Comparison of ENCODE assay signal across 21 cellular contexts in genomic region chr15:43169888-43170287, GRCh38. TPM values are rescaled to one million over a fixed set of nuclear protein-coding genes. Genes with fewer than 3 reads are reported as not detected.
DNase-seq lines count a peak whose midpoint lies in the region; ATAC-seq, FAIRE-seq and TF ChIP-seq lines count a peak whose summit lies in the region.
"Had no signal": no experiment of that assay in that cellular context is flagged by ENCODE, and none has a peak within 500 bp of the region (broad histone marks: within the 10 kb centered on the region; RNA-seq: fewer than 3 reads in every experiment).

No MANE protein-coding gene starts in this region.

- H2AK5ac ChIP-seq in trophoblast cell (ENCODE audit: low read length), result no peak overlapping the region

- TF ChIP-seq CTCF in K562 (IDR thresholded peaks at IDR 0.05 in 2 of 3, conservative IDR thresholded peaks at IDR 0.05 in 1 of 3; ENCODE audit: insufficient read depth in 2 of 3, low read depth in 1 of 3, low read length in 3 of 3), result no peak

- POLR2A ChIA-PET in K562 (lab: Yijun Ruan, JAX), result interaction anchor here (1.0 to 1.9 kb wide), 2 partner anchors 15 kb away, joined by 4 to 6 read pairs; partner anchors contain the start of gene CCNDBP1

- H3K27ac ChIP-seq in K562 (ENCODE audit: extremely low read depth, low read depth, low read length) (no peak overlapping the region), trophoblast cell (ENCODE audit: low read depth, low read length) (peak overlapping the region; percentile 56)
- H3K27ac ChIP-seq: RWPE1 had no signal

- no peak overlapping the region for H2BK12ac ChIP-seq in trophoblast cell (ENCODE audit: low read length)

- no peaks in the 10 kb centered on the region for H3K9me1 ChIP-seq in K562 (ENCODE audit: control insufficient read depth, insufficient read depth, low read length)

- peak; percentile 60 for FAIRE-seq in K562 (lab: Jason Lieb, UNC)

- no peak overlapping the region for H2BK120ac ChIP-seq in trophoblast cell (ENCODE audit: insufficient read depth, low read length, poor library complexity)

- H4K8ac ChIP-seq in trophoblast cell (ENCODE audit: low read depth, low read length), result no peak overlapping the region

- H4K91ac ChIP-seq in trophoblast cell (ENCODE audit: low read depth, low read length), result no peak overlapping the region

- peak; percentile 61 for TF ChIP-seq EP300 in K562 (IDR thresholded peaks at IDR 0.05; ENCODE audit: low read length)

- in situ Hi-C loops in K562 (cut with MboI), result no loop called here

- H3K9ac ChIP-seq in K562 (ENCODE audit: insufficient read depth in 1 of 2, low read depth in 2 of 2, low read length in 2 of 2) (no peak overlapping the region), trophoblast cell (ENCODE audit: low read length) (no peak overlapping the region)

- no TSS peak for BruUV-seq in K562 (replicated peaks; lab: Mats Ljungman, UMichigan)

- H3K14ac ChIP-seq in trophoblast cell (ENCODE audit: low read length), result no peak overlapping the region

- H4K20me1 ChIP-seq in K562 (replicated peaks; ENCODE audit: control insufficient read depth, insufficient read depth, low read length), result no peaks in the 10 kb centered on the region

- no peak overlapping the region for H3K18ac ChIP-seq in trophoblast cell (ENCODE audit: low read length)

- CTCF ChIA-PET in K562 (lab: Yijun Ruan, JAX; ENCODE audit: low intra/inter-chr PET ratio), result no interaction called here

- H3K23ac ChIP-seq in trophoblast cell (ENCODE audit: low read length), result no peak overlapping the region

- TF ChIP-seq RAD21 in K562 (CRISPR knock-in tag; conservative IDR thresholded peaks at IDR 0.05 in 1 of 2, IDR thresholded peaks at IDR 0.05 in 1 of 2), result no peak

- DNase-seq in ELR (ENCODE audit: low read depth), result peak; percentile 19
- DNase-seq in NCI-H226, result peak; percentile 43
- peak; percentile 22 to 56 (median 40) for DNase-seq in K562 (ENCODE audit: extremely low read depth in 1 of 4, low spot score in 3 of 4)
- peak in 1 of 2 donors; percentile 63 for DNase-seq in trophoblast cell
- DNase-seq in NCI-H1694 treated with DMSO at 0.1 percent for 48 hours (lab: John Stamatoyannopoulos, UW), result no peak
- DNase-seq in GF-D8 (lab: John Stamatoyannopoulos, UW), result no peak
- DNase-seq: ACHN; AML-193; DMS153; NCI-H1105 treated with DMSO at 0.1 percent for 48 hours; NCI-H187 treated with DMSO at 0.1 percent for 48 hours; NCI-H446; NK-92 treated with Interleukin-12 subunit alpha and Interleukin-12 subunit beta, amount 100 ng/mL, for 24 hours; OCI-M1 had no signal

- H3K36me3 ChIP-seq in K562 (ENCODE audit: control insufficient read depth, insufficient read depth, low read length) (peaks cover 23% of the 10 kb centered on the region; the same call in 1 of the 3 replicates), trophoblast cell (ENCODE audit: control insufficient read depth in 1 of 2, insufficient read depth in 2 of 2, low read length in 2 of 2) (peaks cover 4 to 5% of the 10 kb centered on the region in 2 experiments)

- H3K79me2 ChIP-seq in K562 (ENCODE audit: control insufficient read depth, insufficient read depth, low read length) (no peaks in the 10 kb centered on the region), trophoblast cell (ENCODE audit: control insufficient read depth, insufficient read depth, low read length, poor library complexity) (no peaks in the 10 kb centered on the region)

- TF ChIP-seq POLR2A in K562 (conservative IDR thresholded peaks at IDR 0.05), result no peak

- intact Hi-C loops in K562 (cut with micrococcal nuclease), result no loop called here

- ATAC-seq in K562 (peak; percentile 89), HG02763 (IDR thresholded peaks at IDR 0.05; ENCODE audit: unreplicated experiment) (no peak), HG02938 (IDR thresholded peaks at IDR 0.05; ENCODE audit: unreplicated experiment) (no peak)
- ATAC-seq: HCT116 had no signal

- H4K12ac ChIP-seq in trophoblast cell (ENCODE audit: low read depth, low read length), result no peak overlapping the region

- H3K4me2 ChIP-seq in K562 (ENCODE audit: insufficient read depth, low read length), result 0 out of 2 replicates have a peak overlapping the region, but pooled peaks have one; percentile 2
- H3K4me2 ChIP-seq in trophoblast cell (ENCODE audit: low read length), result no peak overlapping the region

- H3K4me1 ChIP-seq in K562 (replicated peaks in 1 of 2; ENCODE audit: control insufficient read depth in 2 of 2, insufficient read depth in 2 of 2, low read length in 2 of 2) (peaks cover 5 to 25% of the 10 kb centered on the region in 2 experiments), trophoblast cell (ENCODE audit: control insufficient read depth in 1 of 2, insufficient read depth in 2 of 2, low read length in 2 of 2) (peaks cover 5 to 8% of the 10 kb centered on the region in 2 experiments)

- H3K4me3 ChIP-seq in K562 (no peak overlapping the region), trophoblast cell (ENCODE audit: low read depth, low read length) (no peak overlapping the region)

- H3K79me1 ChIP-seq in trophoblast cell (ENCODE audit: low read length), result no peaks in the 10 kb centered on the region

- no peak overlapping the region for H3K4ac ChIP-seq in trophoblast cell (ENCODE audit: low read depth, low read length)

- H3K9me3 ChIP-seq in K562 (replicated peaks; ENCODE audit: control insufficient read depth, insufficient read depth, low read depth, low read length) (no peaks in the 10 kb centered on the region), trophoblast cell (ENCODE audit: insufficient read depth, low read depth, low read length) (peaks cover 2% of the 10 kb centered on the region)

- no peaks in the 10 kb centered on the region for H3K27me3 ChIP-seq in K562 (ENCODE audit: control insufficient read depth in 2 of 2, insufficient read depth in 2 of 2, low read length in 2 of 2)
- no peaks in the 10 kb centered on the region for H3K27me3 ChIP-seq in trophoblast cell (ENCODE audit: insufficient read depth, low read length)

- H2AFZ ChIP-seq in K562 (ENCODE audit: low read depth, low read length) (no peak overlapping the region), trophoblast cell (ENCODE audit: insufficient read depth, low read length, poor library complexity) (no peak overlapping the region)

- no peak overlapping the region for H2BK5ac ChIP-seq in trophoblast cell (ENCODE audit: low read depth, low read length, poor library complexity)

- WGBS in K562 (ENCODE audit: insufficient coverage, low coverage, missing lambda C conversion rate), result 4% methylated on average over 4 of the region's 4 CpGs
- no CpG with 5 or more reads among the region's 4 CpGs for WGBS in trophoblast cell (ENCODE audit: extremely low coverage, insufficient coverage, insufficient read length)

RNA-seq across cellular contexts. Expression of gene CCNDBP1, which starts 15.3 kb away (rescaled TPM):
- total RNA-seq in K562 (2011; cell fraction: chromatin; rRNA removed; ENCODE audit: low replicate concordance), result 56.2 and 80.6 TPM in 2 replicates
- 40.4 and 46.3 TPM in 2 replicates for total RNA-seq in K562 (2011; cell fraction: nucleolus; rRNA removed)
- total RNA-seq in K562 (2011; cell fraction: nucleoplasm; rRNA removed), result 55.0 and 77.6 TPM in 2 replicates
- 50.0 and 55.5 TPM in 2 replicates for total RNA-seq in K562 (2014; rRNA removed)
- total RNA-seq in K562 (2014; rRNA removed; fragmentation: Illumina TruSeq; extraction: Trizol), result 67.6 and 71.9 TPM in 2 replicates
- 47.9 and 49.5 TPM in 2 replicates for total RNA-seq in K562 (2015; rRNA removed; fragmentation: Illumina TruSeq; extraction: Trizol)
- total RNA-seq in K562 (2021), result 47.9 and 49.1 TPM in 2 replicates
- 98.3 and 111 TPM in 2 replicates for polyA plus RNA-seq in K562 (2011; rRNA removed)
- 86.8 and 107 TPM in 2 replicates for polyA plus RNA-seq in K562 (2011; cell fraction: cytosol; rRNA removed)
- polyA plus RNA-seq in K562 (2011; cell fraction: nucleus; rRNA removed), result 58.5 and 72.4 TPM in 2 replicates
- polyA plus RNA-seq in K562 (2012), result 50.4 and 99.8 TPM in 2 replicates
- polyA plus RNA-seq in K562 (2014; fragmentation: Illumina TruSeq; extraction: Trizol), result 57.7 and 59.9 TPM in 2 replicates
- polyA plus RNA-seq in K562 (2014; fragmentation: Nextera tagmentation; extraction: Ambion mirVana), result 10 to 100 TPM; 37.0 to 44.7 TPM
- polyA plus RNA-seq in K562 (2014; rRNA removed), result 65.4 and 72.0 TPM in 2 replicates
- 61.5 and 64.1 TPM in 2 replicates for polyA minus RNA-seq in K562 (2011; rRNA and poly(A)+ RNA removed)
- polyA minus RNA-seq in K562 (2011; cell fraction: cytosol; rRNA and poly(A)+ RNA removed), result 18.9 and 22.9 TPM in 2 replicates
- polyA minus RNA-seq in K562 (2011; cell fraction: nucleus; rRNA and poly(A)+ RNA removed), result 33.1 and 51.0 TPM in 2 replicates
- 56.8 and 61.3 TPM in 2 replicates for polyA plus RNA-seq in trophoblast cell (2013)

RNA-seq across cellular contexts. Expression of gene TMEM62, which starts 36.5 kb away (rescaled TPM):
- total RNA-seq in K562 (2011; cell fraction: chromatin; rRNA removed; ENCODE audit: low replicate concordance), result 31.6 and 73.3 TPM in 2 replicates
- total RNA-seq in K562 (2011; cell fraction: nucleolus; rRNA removed), result 19.7 and 20.0 TPM in 2 replicates
- total RNA-seq in K562 (2011; cell fraction: nucleoplasm; rRNA removed), result 36.1 and 40.1 TPM in 2 replicates
- total RNA-seq in K562 (2014; rRNA removed), result 13.8 and 14.2 TPM in 2 replicates
- total RNA-seq in K562 (2014; rRNA removed; fragmentation: Illumina TruSeq; extraction: Trizol), result 15.7 and 19.8 TPM in 2 replicates
- 16.6 and 16.9 TPM in 2 replicates for total RNA-seq in K562 (2015; rRNA removed; fragmentation: Illumina TruSeq; extraction: Trizol)
- total RNA-seq in K562 (2021), result 10.6 and 11.9 TPM in 2 replicates
- 7.3 and 10.6 TPM in 2 replicates for polyA plus RNA-seq in K562 (2011; rRNA removed)
- 4.7 and 7.6 TPM in 2 replicates for polyA plus RNA-seq in K562 (2011; cell fraction: cytosol; rRNA removed)
- polyA plus RNA-seq in K562 (2011; cell fraction: nucleus; rRNA removed), result 9.2 and 11.6 TPM in 2 replicates
- polyA plus RNA-seq in K562 (2012), result 7.0 and 9.6 TPM in 2 replicates
- 13.8 and 14.4 TPM in 2 replicates for polyA plus RNA-seq in K562 (2014; fragmentation: Illumina TruSeq; extraction: Trizol)
- 1 to 10 TPM; 4.4 to 6.6 TPM for polyA plus RNA-seq in K562 (2014; fragmentation: Nextera tagmentation; extraction: Ambion mirVana)
- 8.5 and 11.1 TPM in 2 replicates for polyA plus RNA-seq in K562 (2014; rRNA removed)
- polyA minus RNA-seq in K562 (2011; rRNA and poly(A)+ RNA removed), result 12.9 and 17.0 TPM in 2 replicates
- 3.0 and 3.4 TPM in 2 replicates for polyA minus RNA-seq in K562 (2011; cell fraction: cytosol; rRNA and poly(A)+ RNA removed)
- 11.6 and 12.4 TPM in 2 replicates for polyA minus RNA-seq in K562 (2011; cell fraction: nucleus; rRNA and poly(A)+ RNA removed)
- polyA plus RNA-seq in trophoblast cell (2013), result 27.8 and 29.5 TPM in 2 replicates

RNA-seq across cellular contexts. Expression of gene EPB42, which starts 50.9 kb away (rescaled TPM):
- 0.51 and 1.6 TPM in 2 replicates for total RNA-seq in K562 (2011; cell fraction: chromatin; rRNA removed; ENCODE audit: low replicate concordance)
- 1.5 and 1.7 TPM in 2 replicates for total RNA-seq in K562 (2011; cell fraction: nucleolus; rRNA removed)
- total RNA-seq in K562 (2011; cell fraction: nucleoplasm; rRNA removed), result 1.2 and 2.3 TPM in 2 replicates
- total RNA-seq in K562 (2014; rRNA removed) (1.5 and 2.1 TPM in 2 replicates), K562 (2014; rRNA removed; fragmentation: Illumina TruSeq; extraction: Trizol) (1.4 and 1.5 TPM in 2 replicates), K562 (2015; rRNA removed; fragmentation: Illumina TruSeq; extraction: Trizol) (0.51 and 0.79 TPM in 2 replicates), K562 (2021) (1.3 and 1.7 TPM in 2 replicates)
- polyA plus RNA-seq in K562 (2011; rRNA removed) (0.59 and 0.89 TPM in 2 replicates), K562 (2014; fragmentation: Illumina TruSeq; extraction: Trizol) (1.5 and 2.3 TPM in 2 replicates), K562 (2014; fragmentation: Nextera tagmentation; extraction: Ambion mirVana) (under 1 TPM; 0.38 to 0.57 TPM), K562 (2014; rRNA removed) (1.3 and 1.6 TPM in 2 replicates)
- polyA plus RNA-seq in K562 (2011; cell fraction: cytosol; rRNA removed), result 0.89 and 0.96 TPM in 2 replicates
- polyA plus RNA-seq in K562 (2011; cell fraction: nucleus; rRNA removed), result 0.66 and 0.70 TPM in 2 replicates
- 0.91 and 1.2 TPM in 2 replicates for polyA plus RNA-seq in K562 (2012)
- 1.5 and 1.6 TPM in 2 replicates for polyA minus RNA-seq in K562 (2011; rRNA and poly(A)+ RNA removed)
- 0.67 and 1.9 TPM in 2 replicates for polyA minus RNA-seq in K562 (2011; cell fraction: cytosol; rRNA and poly(A)+ RNA removed)
- polyA minus RNA-seq in K562 (2011; cell fraction: nucleus; rRNA and poly(A)+ RNA removed), result 0.27 and 0.67 TPM in 2 replicates
- not detected in 2 replicates for polyA plus RNA-seq in trophoblast cell (2013)
- total RNA-seq: LHCN-M2, SK-MEL-5 had no signal
- polyA plus RNA-seq: IgD-negative memory B cell had no signal

Comparison
In these comparisons a context has a peak if more than half of its experiments do, and no peak if none do; other contexts are left out.
1. DNase-seq: peak in ELR (single experiment), NCI-H226 (single experiment) and K562 (4 of 4); none in NCI-H1694 treated with DMSO at 0.1 percent for 48 hours (single experiment) and GF-D8 (single experiment).